ENCODE assay signal across 8 cellular contexts in the genomic region with DNA sequence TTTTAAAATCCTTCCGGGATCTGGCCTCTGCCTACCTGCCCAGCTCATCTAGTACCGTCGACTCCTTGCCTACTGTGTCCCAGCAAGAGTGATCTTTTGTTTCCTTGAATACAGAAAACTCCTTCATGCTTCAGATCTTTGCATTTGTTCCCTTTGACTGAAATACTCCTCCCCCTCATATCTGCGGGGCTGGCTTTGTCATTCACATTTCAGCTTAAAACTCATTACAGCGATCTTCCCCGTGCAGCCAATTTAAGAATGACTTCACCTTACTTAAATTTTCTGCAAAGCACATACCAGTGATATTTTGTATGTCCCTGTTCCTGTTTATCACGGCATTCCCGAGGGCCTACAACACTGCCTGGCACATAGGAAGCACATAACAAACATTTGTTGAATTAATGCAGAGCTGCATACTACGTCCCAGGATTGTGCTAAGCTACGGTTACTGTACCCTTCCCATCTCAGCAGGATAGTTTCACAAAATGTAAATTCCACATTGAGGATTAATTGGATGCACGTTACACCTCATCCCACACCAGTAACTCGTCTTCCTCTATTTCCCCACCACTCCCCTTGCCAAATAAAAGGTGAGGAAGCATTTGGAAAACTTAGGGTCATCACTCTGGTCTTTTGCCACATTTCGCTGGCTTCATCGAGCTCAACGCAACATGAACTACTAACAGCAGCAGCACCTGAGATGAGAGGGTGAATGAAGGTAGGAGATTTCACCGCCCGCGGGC. TPM values are rescaled to one million over a fixed set of nuclear protein-coding genes. Genes with fewer than 3 reads are reported as not detected.
A peak's percentile ranks its signal among the peaks of the same experiment; 100 is the strongest.
DNase-seq lines count a peak whose midpoint lies in the region; ATAC-seq and TF ChIP-seq lines count a peak whose summit lies in the region.

No MANE protein-coding gene starts in this region.

- peak; percentile 45 for DNase-seq in NCI-H69 (lab: John Stamatoyannopoulos, UW)
- no peak for DNase-seq in endodermal cell
- DNase-seq in 8988T = no peak
- DNase-seq in NCI-H345 (lab: John Stamatoyannopoulos, UW) = no peak
- no peak for DNase-seq in NCI-H1436 (lab: John Stamatoyannopoulos, UW)

- H3K27ac ChIP-seq in C4-2B = peak overlapping the region; percentile 83
- no peak overlapping the region for H3K27ac ChIP-seq in endodermal cell (ENCODE audit: low read depth, low read length)

- TF ChIP-seq CTCF in C4-2B (conservative IDR thresholded peaks at IDR 0.05) = no peak
- TF ChIP-seq CTCF in endodermal cell (conservative IDR thresholded peaks at IDR 0.05) = no peak

- peaks cover 15% of the 10 kb centered on the region for H3K4me1 Mint-ChIP-seq in endodermal cell

- peaks cover 2% of the 10 kb centered on the region for H3K9me3 Mint-ChIP-seq in endodermal cell

- H3K36me3 ChIP-seq in endodermal cell (ENCODE audit: control insufficient read depth, insufficient read depth, low read length) (peaks cover 3% of the 10 kb centered on the region), neuron (ENCODE audit: insufficient read depth, low read length) (peaks cover 2% of the 10 kb centered on the region)

- H3K4me3 Mint-ChIP-seq in endodermal cell = no peak overlapping the region

- H3K4me1 ChIP-seq in endodermal cell (ENCODE audit: control insufficient read depth, insufficient read depth, low read length) = peaks cover 5% of the 10 kb centered on the region
- H3K4me1 ChIP-seq in neuron (ENCODE audit: insufficient read depth, low read length) = peaks cover 22% of the 10 kb centered on the region

- H3K4me3 ChIP-seq in endodermal cell (ENCODE audit: low read length) = peak overlapping the region; percentile 82
- H3K4me3 ChIP-seq in neuron (ENCODE audit: low read length) = peak overlapping the region; percentile 64

- H3K36me3 Mint-ChIP-seq in endodermal cell (ENCODE audit: low read depth) = peaks cover 7% of the 10 kb centered on the region

- H3K27ac Mint-ChIP-seq in endodermal cell = peak overlapping the region; percentile 88

- H3K27me3 Mint-ChIP-seq in endodermal cell (ENCODE audit: insufficient read depth) = no peaks in the 10 kb centered on the region

- ATAC-seq in HG03095 (IDR thresholded peaks at IDR 0.05; ENCODE audit: unreplicated experiment) = no peak

- H2AFZ ChIP-seq in neuron (ENCODE audit: low read depth, low read length) = peak overlapping the region; percentile 56

- WGBS in endodermal cell (ENCODE audit: insufficient coverage in 1 of 2, insufficient read length in 1 of 2), 2 experiments = 34 to 39% methylated on average over 16 to 18 of the region's 18 CpGs

- H3K27me3 ChIP-seq in endodermal cell (ENCODE audit: control insufficient read depth, insufficient read depth, low read length, poor library complexity, severe bottlenecking) (no peaks in the 10 kb centered on the region), neuron (ENCODE audit: insufficient read depth, low read length) (no peaks in the 10 kb centered on the region)

- H3K9me3 ChIP-seq in endodermal cell (ENCODE audit: control insufficient read depth, low read length) (peaks cover 3% of the 10 kb centered on the region), neuron (ENCODE audit: low read length) (no peaks in the 10 kb centered on the region)

- no peak overlapping the region for H3K9ac ChIP-seq in endodermal cell (ENCODE audit: extremely low read depth, low read length, poor library complexity, severe bottlenecking)

RNA-seq across cellular contexts. Expression of gene DESI2, which starts 0.8 kb away (rescaled TPM):
- 10 to 100 TPM; 50.0 to 50.2 TPM for total RNA-seq in endodermal cell
- 47.3 TPM for polyA plus RNA-seq in endodermal cell (2013, experiment 1 of 2)
- 48.9 TPM for polyA plus RNA-seq in endodermal cell (2013, experiment 2 of 2)
